9 cellular contexts compared by ENCODE assay signal in the genomic region with DNA sequence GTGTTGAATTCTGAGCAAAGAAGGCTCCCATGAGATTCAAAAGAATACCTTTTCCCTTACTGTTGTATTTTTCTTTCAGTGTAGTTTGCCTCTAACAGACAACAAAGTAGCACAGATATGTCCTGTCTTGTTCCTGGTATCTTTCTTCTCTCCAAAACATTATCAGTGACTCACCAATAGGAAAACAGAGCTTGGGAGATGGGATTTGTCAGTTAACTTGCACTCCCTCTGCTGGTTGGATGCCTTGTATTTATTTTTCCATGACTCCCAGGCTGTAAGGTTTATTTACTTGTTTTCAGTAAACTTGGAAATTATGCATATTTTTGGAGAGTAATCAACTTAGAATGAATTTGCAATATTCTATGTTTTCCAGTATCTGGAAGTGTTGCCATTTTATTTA.
DNase-seq lines count a peak whose midpoint lies in the region; ATAC-seq and TF ChIP-seq lines count a peak whose summit lies in the region.
"Had no signal": no experiment of that assay in that cellular context is flagged by ENCODE, and none has a peak within 500 bp of the region (broad histone marks: within the 10 kb centered on the region; RNA-seq: fewer than 3 reads in every experiment).

No MANE protein-coding gene starts in this region.

- H3K4me1 Mint-ChIP-seq in progenitor cell of endocrine pancreas (ENCODE audit: low read depth) (no peaks in the 10 kb centered on the region), T-helper 17 cell (no peaks in the 10 kb centered on the region)

- H3K27ac Mint-ChIP-seq in progenitor cell of endocrine pancreas (no peak overlapping the region), T-helper 17 cell (no peak overlapping the region)

- no peaks in the 10 kb centered on the region for H3K27me3 Mint-ChIP-seq in progenitor cell of endocrine pancreas
- peaks cover 21% of the 10 kb centered on the region for H3K27me3 Mint-ChIP-seq in T-helper 17 cell

- H3K9me3 Mint-ChIP-seq in progenitor cell of endocrine pancreas (ENCODE audit: low read depth), result peaks cover 3% of the 10 kb centered on the region

- in situ Hi-C loops in SK-MEL-5 (cut with HindIII; ENCODE audit: low pct_unique_long_range_greater_than_20kb, low sequenced_read_pairs), result no loop called here

- no peaks in the 10 kb centered on the region for H3K9me3 ChIP-seq in T-helper 17 cell (ENCODE audit: control insufficient read depth, low read length, poor library complexity, severe bottlenecking)
- H3K9me3 ChIP-seq: upper lobe of left lung had no signal

- no peak for TF ChIP-seq CTCF in progenitor cell of endocrine pancreas (IDR thresholded peaks at IDR 0.05; ENCODE audit: unreplicated experiment)

- POLR2A ChIA-PET in HEK293T (lab: Yijun Ruan, JAX), result no interaction called here

- H3K4me3 Mint-ChIP-seq in progenitor cell of endocrine pancreas (ENCODE audit: low read depth) (no peak overlapping the region), T-helper 17 cell (no peak overlapping the region)

- DNase-seq in HEK293T (ENCODE audit: extremely low spot score) (peak; percentile 8), SK-MEL-5 (ENCODE audit: low read depth, low spot score) (peak; percentile 82), foreskin melanocyte (peak; percentile 42), superior temporal gyrus (ENCODE audit: extremely low spot score) (peak; percentile 42), progenitor cell of endocrine pancreas (ENCODE audit: low spot score, unreplicated experiment) (no peak), T-helper 17 cell (no peak), NCI-H510A treated with DMSO at 0.1 percent for 48 hours (lab: John Stamatoyannopoulos, UW) (no peak)
- DNase-seq: activated T-cell treated with anti-CD3 and anti-CD28 coated beads, Interleukin-2, amount 50 U/mL, for 1 hour; upper lobe of left lung had no signal

- H3K36me3 Mint-ChIP-seq in progenitor cell of endocrine pancreas (ENCODE audit: insufficient read depth) (no peaks in the 10 kb centered on the region), T-helper 17 cell (ENCODE audit: low read depth) (no peaks in the 10 kb centered on the region)

- ATAC-seq in T-helper 17 cell, result no peak

- CTCF ChIA-PET in HEK293T (lab: Yijun Ruan, JAX), result no interaction called here

TF ChIP-seq in HEK293T, 16 proteins besides CTCF, POLR2A, EP300 and RAD21:
- no peak for TF ChIP-seq FOXK2 (IDR thresholded peaks at IDR 0.05)
- no peak for TF ChIP-seq PKNOX1 (IDR thresholded peaks at IDR 0.05)
- TF ChIP-seq L3MBTL2 (conservative IDR thresholded peaks at IDR 0.05), result no peak
- no peak for TF ChIP-seq HDGF (IDR thresholded peaks at IDR 0.05; ENCODE audit: borderline replicate concordance)
- TF ChIP-seq SUZ12 (IDR thresholded peaks at IDR 0.05), result no peak
- TF ChIP-seq NFRKB (IDR thresholded peaks at IDR 0.05), result no peak
- TF ChIP-seq FOXM1 (IDR thresholded peaks at IDR 0.05; ENCODE audit: borderline replicate concordance), result no peak
- TF ChIP-seq CTBP1 (IDR thresholded peaks at IDR 0.05; ENCODE audit: borderline replicate concordance), result no peak
- TF ChIP-seq TARDBP (IDR thresholded peaks at IDR 0.05), result no peak
- TF ChIP-seq ELF4 (IDR thresholded peaks at IDR 0.05), result no peak
- no peak for TF ChIP-seq ZNF384 (IDR thresholded peaks at IDR 0.05)
- no peak for TF ChIP-seq LEF1 (IDR thresholded peaks at IDR 0.05; ENCODE audit: borderline replicate concordance)

Comparison
In these comparisons a context has a peak if more than half of its experiments do, and no peak if none do; other contexts are left out.
1. DNase-seq: peak in HEK293T (single experiment), SK-MEL-5 (single experiment), foreskin melanocyte (single experiment) and superior temporal gyrus (single experiment); none in progenitor cell of endocrine pancreas (single experiment), T-helper 17 cell (0 of 3) and NCI-H510A treated with DMSO at 0.1 percent for 48 hours (single experiment).